11 cellular contexts compared by ENCODE assay signal in genomic region chr22:41563051-41563711, GRCh38. TPM values are rescaled to one million over a fixed set of nuclear protein-coding genes. Genes with fewer than 3 reads are reported as not detected.
A peak's percentile ranks its signal among the peaks of the same experiment; 100 is the strongest.
DNase-seq lines count a peak whose midpoint lies in the region; ATAC-seq and TF ChIP-seq lines count a peak whose summit lies in the region.
"Had no signal": no experiment of that assay in that cellular context is flagged by ENCODE, and none has a peak within 500 bp of the region (broad histone marks: within the 10 kb centered on the region; RNA-seq: fewer than 3 reads in every experiment).

No MANE protein-coding gene starts in this region.

- peak; percentile 31 for ATAC-seq in foreskin keratinocyte
- ATAC-seq in aorta (ENCODE audit: low FRiP score), result peak; percentile 9

- no peaks in the 10 kb centered on the region for H3K4me1 ChIP-seq in foreskin keratinocyte
- no peaks in the 10 kb centered on the region for H3K4me1 ChIP-seq in aorta (ENCODE audit: control insufficient read depth in 1 of 2, insufficient read depth in 2 of 2, low read length in 2 of 2)

- H3K9me3 ChIP-seq in aorta (ENCODE audit: control insufficient read depth, low read length), result no peaks in the 10 kb centered on the region

- H3K27ac ChIP-seq in foreskin keratinocyte, result no peak overlapping the region
- H3K27ac ChIP-seq in aorta (ENCODE audit: low read depth in 1 of 2, low read length in 2 of 2), result peak overlapping the region; percentile 17 to 76
- H3K27ac ChIP-seq: 22Rv1 had no signal

- H3K27me3 ChIP-seq in foreskin keratinocyte (peaks cover 28% of the 10 kb centered on the region), aorta (ENCODE audit: control insufficient read depth in 1 of 2, insufficient read depth in 2 of 2, low read length in 1 of 2) (no peaks in the 10 kb centered on the region)

- TF ChIP-seq CTCF in foreskin keratinocyte (conservative IDR thresholded peaks at IDR 0.05), result no peak

- H3K36me3 ChIP-seq in aorta (ENCODE audit: control insufficient read depth in 1 of 2, insufficient read depth in 2 of 2, low read length in 1 of 2), result no peaks in the 10 kb centered on the region

- intact Hi-C loops in aorta (cut with DNase I), result loop anchor here in 1 of 2 donors (5.0 kb wide), 1 partner anchor 34 kb away; no protein-coding TSS in a partner anchor

- H3K4me3 ChIP-seq in aorta (ENCODE audit: low read length in 2 of 2), result no peak overlapping the region

- WGBS in aorta, 2 donors, result 4 to 5% methylated on average over 10 of the region's 10 CpGs

- DNase-seq in DMS 273 (lab: John Stamatoyannopoulos, UW; ENCODE audit: unreplicated experiment), result peak; percentile 71
- DNase-seq in DMS 273 treated with DMSO at 0.1 percent for 48 hours (lab: John Stamatoyannopoulos, UW), result no peak
- peak in 1 of 2 donors; percentile 33 for DNase-seq in foreskin keratinocyte
- DNase-seq in aorta, result peak; percentile 70 to 83
- no peak for DNase-seq in CD1c-positive myeloid dendritic cell (ENCODE audit: extremely low spot score)
- no peak for DNase-seq in DMS153 (lab: John Stamatoyannopoulos, UW)
- DNase-seq: activated T-cell treated with anti-CD3 and anti-CD28 coated beads for 4 hours; NCI-H510A; stimulated activated CD8-positive, alpha-beta memory T cell treated with anti-CD3 and anti-CD28 coated beads, Interleukin-4, amount 100 ng/mL, for 48 hours had no signal

RNA-seq across cellular contexts. Expression of gene CSDC2, which starts 2.4 kb away (rescaled TPM):
- total RNA-seq in foreskin keratinocyte, result not detected in 2 replicates
- not detected in 2 replicates for polyA plus RNA-seq in foreskin keratinocyte
- total RNA-seq in aorta, result 10 to 100 TPM; 28.2 to 76.9 TPM
- 100 to 1,000 TPM in 1 of 2 donors, 10 to 100 TPM in 1; 19.2 to 129 TPM for polyA plus RNA-seq in aorta
- polyA plus RNA-seq: keratinocyte had no signal

RNA-seq across cellular contexts. Expression of gene POLR3H, which starts 18.9 kb away (rescaled TPM):
- total RNA-seq in foreskin keratinocyte, result 32.7 and 32.9 TPM in 2 replicates
- polyA plus RNA-seq in foreskin keratinocyte, result 56.7 and 60.3 TPM in 2 replicates
- total RNA-seq in aorta, result 10 to 100 TPM; 25.3 to 29.2 TPM
- polyA plus RNA-seq in aorta, result 10 to 100 TPM in 1 of 2 donors, 1 to 10 TPM in 1; 9.4 to 21.0 TPM

RNA-seq across cellular contexts. Expression of gene PMM1, which starts 26.5 kb away (rescaled TPM):
- total RNA-seq in foreskin keratinocyte, result 25.1 and 26.5 TPM in 2 replicates
- 53.8 and 63.4 TPM in 2 replicates for polyA plus RNA-seq in foreskin keratinocyte
- total RNA-seq in aorta, result 10 to 100 TPM; 23.8 to 25.2 TPM
- 100 to 1,000 TPM in 1 of 2 donors, 10 to 100 TPM in 1; 43.6 to 101 TPM for polyA plus RNA-seq in aorta

RNA-seq across cellular contexts. Expression of gene DESI1, which starts 57.7 kb away (rescaled TPM):
- total RNA-seq in foreskin keratinocyte, result 34.1 and 35.7 TPM in 2 replicates
- 50.6 and 56.4 TPM in 2 replicates for polyA plus RNA-seq in foreskin keratinocyte
- total RNA-seq in aorta, result 10 to 100 TPM; 21.1 to 21.5 TPM
- polyA plus RNA-seq in aorta, result 10 to 100 TPM in 1 of 2 donors, 1 to 10 TPM in 1; 6.4 to 11.9 TPM

RNA-seq across cellular contexts. Expression of gene XRCC6, which starts 57.9 kb away (rescaled TPM):
- 396 and 449 TPM in 2 replicates for total RNA-seq in foreskin keratinocyte
- polyA plus RNA-seq in foreskin keratinocyte, result 342 and 412 TPM in 2 replicates
- 100 to 1,000 TPM; 131 to 132 TPM for total RNA-seq in aorta
- 100 to 1,000 TPM in 1 of 2 donors, 10 to 100 TPM in 1; 93.7 to 124 TPM for polyA plus RNA-seq in aorta

Comparison
In these comparisons a context has a peak if more than half of its experiments do, and no peak if none do; other contexts are left out.
1. DNase-seq: peak in DMS 273 (single experiment) and aorta (2 of 2); none in DMS 273 treated with DMSO at 0.1 percent for 48 hours (single experiment), CD1c-positive myeloid dendritic cell (single experiment) and DMS153 (single experiment).
2. RNA of gene CSDC2, which starts 2.4 kb away (total RNA-seq): 28.2 to 76.9 TPM in aorta; not detected in foreskin keratinocyte; every median in the first group is over 10 times any median in the second.